2 cellular contexts compared by ENCODE assay signal in genomic region chr12:31324845-31325523, GRCh38.
TF ChIP-seq lines count a peak whose summit lies in the region.

No MANE protein-coding gene starts in this region.

TF ChIP-seq in HCT116, 20 proteins besides CTCF, POLR2A, EP300 and RAD21 (continued from another document):
- TF ChIP-seq TCF7L2 (IDR thresholded peaks at IDR 0.05; ENCODE audit: borderline replicate concordance, extremely low read depth, insufficient read depth, insufficient read length) (peak; percentile 4), EGR1 (IDR thresholded peaks at IDR 0.05; ENCODE audit: low read depth) (0 out of 2 replicates have a peak, but pooled peaks have one; percentile 33), MAX (IDR thresholded peaks at IDR 0.05) (peak; percentile 67), SIN3A (IDR thresholded peaks at IDR 0.05; ENCODE audit: low read depth) (peak; percentile 35), EZH2 (IDR thresholded peaks at IDR 0.05) (no peak), YY1 (IDR thresholded peaks at IDR 0.05; ENCODE audit: extremely low read depth, insufficient replicate concordance, low read depth, low read length) (no peak)

TF ChIP-seq in endothelial cell of umbilical vein, 7 proteins besides CTCF, POLR2A, EP300 and RAD21:
- TF ChIP-seq JUN (IDR thresholded peaks at IDR 0.05; ENCODE audit: borderline replicate concordance, insufficient read depth, insufficient read length, low read depth) = no peak
- peak; percentile 86 for TF ChIP-seq MAX (IDR thresholded peaks at IDR 0.05; ENCODE audit: insufficient read depth, insufficient read length)
- peak; percentile 48 for TF ChIP-seq POLR2AphosphoS5 (IDR thresholded peaks at IDR 0.05; ENCODE audit: insufficient read depth, low read depth, low read length)
- TF ChIP-seq GATA2 (IDR thresholded peaks at IDR 0.05; ENCODE audit: insufficient read depth, insufficient read length, low read depth, low read length) = no peak
- TF ChIP-seq MYC (IDR thresholded peaks at IDR 0.05; ENCODE audit: low read depth, low read length) = peak; percentile 36
